ENCODE assay signal across 18 cellular contexts in genomic region chr3:134898315-134898714, GRCh38.
"Had no signal": no experiment of that assay in that cellular context is flagged by ENCODE, and none has a peak within 500 bp of the region (broad histone marks: within the 10 kb centered on the region; RNA-seq: fewer than 3 reads in every experiment).

No MANE protein-coding gene starts in this region.

- H3K36me3 ChIP-seq: heart left ventricle, right atrium auricular region, tibial artery had no signal

- H3K36me3 Mint-ChIP-seq: activated CD4-positive, alpha-beta memory T cell treated with anti-CD3 and anti-CD28 coated beads for 36 hours; activated CD8-positive, alpha-beta memory T cell treated with anti-CD3 and anti-CD28 coated beads, Interleukin-2, amount 10 ng/mL, durations not matched to agents 7 days and 5 days; activated naive CD4-positive, alpha-beta T cell treated with anti-CD3 and anti-CD28 coated beads, Interleukin-2, amount 10 ng/mL, durations not matched to agents 7 days and 5 days; immature natural killer cell; natural killer cell treated with Interleukin-12 subunit alpha and Interleukin-12 subunit beta and Interleukin-15 and Interleukin-18, amount 100 ng/mL, for 72 hours; stimulated activated naive B cell treated with anti-CD40 and anti-IgM and Interleukin-4, amounts not matched to agents 10 μg/mL and 1 μg/mL and 100 μg/mL, for 72 hours had no signal

- H3K4me3 Mint-ChIP-seq: activated CD4-positive, alpha-beta memory T cell treated with anti-CD3 and anti-CD28 coated beads for 36 hours; activated CD4-positive, alpha-beta T cell treated with anti-CD3 and anti-CD28 coated beads for 36 hours; activated CD8-positive, alpha-beta memory T cell treated with anti-CD3 and anti-CD28 coated beads, Interleukin-2, amount 10 ng/mL, durations not matched to agents 7 days and 5 days; activated naive CD4-positive, alpha-beta T cell treated with anti-CD3 and anti-CD28 coated beads, Interleukin-2, amount 10 ng/mL, durations not matched to agents 7 days and 5 days; endodermal cell; immature natural killer cell; natural killer cell treated with Interleukin-12 subunit alpha and Interleukin-12 subunit beta and Interleukin-15 and Interleukin-18, amount 100 ng/mL, for 72 hours; stimulated activated naive B cell treated with anti-CD40 and anti-IgM and Interleukin-4, amounts not matched to agents 10 μg/mL and 1 μg/mL and 100 μg/mL, for 72 hours had no signal

- H3K27ac ChIP-seq: heart left ventricle, right atrium auricular region, skin epidermis, tibial artery had no signal

- H3K27me3 ChIP-seq: heart left ventricle, right atrium auricular region, tibial artery had no signal

- H3K4me1 ChIP-seq: heart left ventricle, right atrium auricular region, tibial artery had no signal

- H3K4me1 Mint-ChIP-seq: activated CD4-positive, alpha-beta T cell treated with anti-CD3 and anti-CD28 coated beads for 36 hours; activated CD8-positive, alpha-beta memory T cell treated with anti-CD3 and anti-CD28 coated beads, Interleukin-2, amount 10 ng/mL, durations not matched to agents 7 days and 5 days; activated naive CD4-positive, alpha-beta T cell treated with anti-CD3 and anti-CD28 coated beads, Interleukin-2, amount 10 ng/mL, durations not matched to agents 7 days and 5 days; endodermal cell; stimulated activated naive B cell treated with anti-CD40 and anti-IgM and Interleukin-4, amounts not matched to agents 10 μg/mL and 1 μg/mL and 100 μg/mL, for 72 hours had no signal

- DNase-seq: activated CD4-positive, alpha-beta memory T cell treated with anti-CD3 and anti-CD28 coated beads for 36 hours; activated CD4-positive, alpha-beta T cell treated with anti-CD3 and anti-CD28 coated beads for 36 hours; activated CD8-positive, alpha-beta memory T cell treated with anti-CD3 and anti-CD28 coated beads, Interleukin-2, amount 10 ng/mL, durations not matched to agents 7 days and 5 days; activated naive CD4-positive, alpha-beta T cell treated with anti-CD3 and anti-CD28 coated beads, Interleukin-2, amount 10 ng/mL, durations not matched to agents 7 days and 5 days; activated T-cell treated with anti-CD3 and anti-CD28 coated beads, Interleukin-2, amount 50 U/mL, for 1 hour; endodermal cell; heart left ventricle; immature natural killer cell; mesendoderm; nucleus accumbens; stimulated activated CD4-positive, alpha-beta T cell treated with anti-CD3 and anti-CD28 coated beads, Interleukin-15, amount 100 ng/mL, for 24 hours; stimulated activated CD4-positive, alpha-beta T cell treated with anti-CD3 and anti-CD28 coated beads, Interleukin-4, amount 100 ng/mL, for 1 hour; stimulated activated naive B cell treated with anti-CD40 and anti-IgM and Interleukin-4, amounts not matched to agents 10 μg/mL and 1 μg/mL and 100 μg/mL, for 72 hours had no signal

- H3K9me3 ChIP-seq: heart left ventricle, right atrium auricular region, tibial artery had no signal

- H3K9me3 Mint-ChIP-seq: activated CD4-positive, alpha-beta memory T cell treated with anti-CD3 and anti-CD28 coated beads for 36 hours; activated naive CD4-positive, alpha-beta T cell treated with anti-CD3 and anti-CD28 coated beads, Interleukin-2, amount 10 ng/mL, durations not matched to agents 7 days and 5 days; activated T-helper 2 cell treated with anti-CD3 and anti-CD28 coated beads, Interferon-gamma antibody, Interleukin-2, Interleukin-4, amounts not matched to agents 10 μg/mL and 5 μg/mL and 100 μg/mL, durations not matched to agents 14 hours and 24 hours and 36 hours; endodermal cell; natural killer cell treated with Interleukin-12 subunit alpha and Interleukin-12 subunit beta and Interleukin-15 and Interleukin-18, amount 100 ng/mL, for 72 hours; stimulated activated naive B cell treated with anti-CD40 and anti-IgM and Interleukin-4, amounts not matched to agents 10 μg/mL and 1 μg/mL and 100 μg/mL, for 72 hours had no signal

- H3K4me3 ChIP-seq: heart left ventricle, right atrium auricular region, skin epidermis, tibial artery had no signal

- H3K27ac Mint-ChIP-seq: activated CD4-positive, alpha-beta memory T cell treated with anti-CD3 and anti-CD28 coated beads for 36 hours; activated CD4-positive, alpha-beta T cell treated with anti-CD3 and anti-CD28 coated beads for 36 hours; activated CD8-positive, alpha-beta memory T cell treated with anti-CD3 and anti-CD28 coated beads, Interleukin-2, amount 10 ng/mL, durations not matched to agents 7 days and 5 days; activated naive CD4-positive, alpha-beta T cell treated with anti-CD3 and anti-CD28 coated beads, Interleukin-2, amount 10 ng/mL, durations not matched to agents 7 days and 5 days; activated T-helper 2 cell treated with anti-CD3 and anti-CD28 coated beads, Interferon-gamma antibody, Interleukin-2, Interleukin-4, amounts not matched to agents 10 μg/mL and 5 μg/mL and 100 μg/mL, durations not matched to agents 14 hours and 24 hours and 36 hours; endodermal cell; immature natural killer cell; natural killer cell treated with Interleukin-12 subunit alpha and Interleukin-12 subunit beta and Interleukin-15 and Interleukin-18, amount 100 ng/mL, for 72 hours; stimulated activated naive B cell treated with anti-CD40 and anti-IgM and Interleukin-4, amounts not matched to agents 10 μg/mL and 1 μg/mL and 100 μg/mL, for 72 hours had no signal
